In the genomic region with DNA sequence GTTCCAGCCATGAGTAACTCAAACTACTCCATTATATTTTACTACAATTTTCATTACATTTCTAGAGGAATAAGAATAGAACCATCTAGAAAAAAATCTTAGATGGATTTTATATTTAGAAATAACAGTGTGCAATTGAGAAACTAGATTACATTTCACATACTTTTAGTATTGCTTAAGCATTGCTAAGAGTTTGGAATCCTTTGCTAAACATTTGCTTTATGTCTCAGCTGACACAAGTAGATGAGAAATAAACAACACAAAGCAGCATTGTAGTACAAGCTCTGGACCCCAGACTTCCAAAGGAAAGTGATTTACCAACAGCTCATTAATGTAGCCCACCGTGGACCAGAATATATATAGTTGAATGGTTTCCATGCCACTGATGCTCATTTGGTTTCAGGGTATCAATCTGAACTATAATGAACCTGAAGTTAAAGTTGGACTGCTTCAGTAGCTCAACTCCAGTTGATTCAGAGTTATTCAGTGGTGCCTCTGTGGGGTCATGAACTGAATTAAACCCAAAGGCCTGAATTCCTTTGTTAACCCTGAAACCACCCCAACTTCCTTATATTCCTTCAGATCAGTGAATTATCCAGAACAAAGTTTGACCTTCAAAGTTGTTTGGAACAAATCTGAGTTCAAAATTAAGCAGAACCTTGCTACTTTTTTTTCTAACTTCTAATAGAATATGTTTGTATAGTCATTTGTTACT, we compare ENCODE assay signal across 20 cellular contexts.
DNase-seq lines count a peak whose midpoint lies in the region; TF ChIP-seq lines count a peak whose summit lies in the region.
"Had no signal": no experiment of that assay in that cellular context is flagged by ENCODE, and none has a peak within 500 bp of the region (broad histone marks: within the 10 kb centered on the region; RNA-seq: fewer than 3 reads in every experiment).

No MANE protein-coding gene starts in this region.

- TF ChIP-seq CTCF in choroid plexus epithelial cell (conservative IDR thresholded peaks at IDR 0.05; ENCODE audit: low read depth, low read length): no peak

- DNase-seq in GM04504 (ENCODE audit: low read depth): peak; percentile 31
- peak; percentile 67 for DNase-seq in choroid plexus epithelial cell (ENCODE audit: low read depth)
- DNase-seq in kidney tubule cell (ENCODE audit: low spot score): peak; percentile 38
- peak; percentile 51 for DNase-seq in stromal cell of bone marrow (ENCODE audit: low read depth)
- DNase-seq in HuH-7.5 (ENCODE audit: low spot score): no peak
- DNase-seq in activated T-cell treated with anti-CD3 and anti-CD28 coated beads, Interleukin-2, amount 50 U/mL, for 48 hours: no peak
- DNase-seq in NCI-H1436 treated with DMSO at 0.1 percent for 48 hours (lab: John Stamatoyannopoulos, UW): no peak
- DNase-seq: activated CD4-positive, alpha-beta T cell treated with anti-CD3 and anti-CD28 coated beads, Interleukin-2, amount 10 ng/mL, durations not matched to agents 24 days and 14 days; activated naive CD8-positive, alpha-beta T cell treated with anti-CD3 and anti-CD28 coated beads, Interleukin-2, amount 50 U/mL, for 24 hours; activated T-cell treated with anti-CD3 and anti-CD28 coated beads, Interleukin-2, amount 50 U/mL, for 24 hours; CD8-positive, alpha-beta T cell; DMS79 treated with DMSO at 0.1 percent for 48 hours; hypothalamus; left lung; NCI-H2081 treated with DMSO at 0.1 percent for 48 hours; NCI-H526; PC-3; stimulated activated CD4-positive, alpha-beta T cell treated with anti-CD3 and anti-CD28 coated beads, Interleukin-1b, Interleukin-23, amount 100 ng/mL, for 48 hours; testis had no signal

- H3K4me3 ChIP-seq in choroid plexus epithelial cell (ENCODE audit: low read depth, low read length): no peak overlapping the region
- H3K4me3 ChIP-seq: left lung, prostate gland, testis had no signal

Comparison
In these comparisons a context has a peak if more than half of its experiments do, and no peak if none do; other contexts are left out.
1. DNase-seq: peak in GM04504 (single experiment), choroid plexus epithelial cell (single experiment), kidney tubule cell (single experiment) and stromal cell of bone marrow (single experiment); none in HuH-7.5 (single experiment), activated T-cell treated with anti-CD3 and anti-CD28 coated beads, Interleukin-2, amount 50 U/mL, for 48 hours (0 of 2) and NCI-H1436 treated with DMSO at 0.1 percent for 48 hours (single experiment).